Comparison of ENCODE assay signal across 25 cellular contexts in the genomic region with DNA sequence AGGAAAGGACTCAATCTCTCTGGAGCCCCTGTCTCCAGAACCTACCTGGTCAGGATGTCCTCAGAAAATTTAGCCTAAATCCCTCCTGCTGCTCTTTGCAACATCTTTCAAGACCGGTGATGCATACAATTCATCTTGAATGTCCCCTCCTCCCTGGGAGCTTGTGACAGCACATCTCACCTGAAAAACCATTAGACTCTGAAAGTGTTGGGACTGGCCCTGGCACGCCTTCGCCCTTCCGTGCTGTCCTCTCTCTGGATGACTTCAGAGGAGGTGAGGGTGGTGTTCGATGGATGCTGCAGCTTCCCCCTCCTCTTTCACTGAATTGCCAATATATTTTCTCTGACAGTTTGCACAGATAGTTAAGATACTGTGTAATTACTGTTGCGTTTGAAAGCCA.
"Had no signal": no experiment of that assay in that cellular context is flagged by ENCODE, and none has a peak within 500 bp of the region (broad histone marks: within the 10 kb centered on the region; RNA-seq: fewer than 3 reads in every experiment).

No MANE protein-coding gene starts in this region.

- H3K9me3 ChIP-seq: left ventricle myocardium inferior, mucosa of descending colon, ovary, right atrium auricular region, stomach, testis, thyroid gland, transverse colon, upper lobe of left lung, vagina had no signal

- FAIRE-seq: kidney had no signal

- H3K27ac ChIP-seq: left ventricle myocardium inferior, ovary, right atrium auricular region, skin epidermis, stomach, testis, thyroid gland, transverse colon, upper lobe of left lung, vagina had no signal

- ATAC-seq: left colon; mucosa of descending colon; naive thymus-derived CD4-positive, alpha-beta T cell; natural killer cell treated with Interleukin-12 subunit alpha and Interleukin-12 subunit beta and Interleukin-15 and Interleukin-18, amount 100 ng/mL, for 72 hours; sciatic nerve; stimulated activated naive B cell treated with anti-CD40 and anti-IgM and Interleukin-4, amounts not matched to agents 10 μg/mL and 1 μg/mL and 100 μg/mL, for 72 hours; stimulated activated naive CD8-positive, alpha-beta T cell treated with anti-CD3 and anti-CD28 coated beads, Interleukin-15, Interleukin-2, amounts not matched to agents 100 U/mL and 50 U/mL, for 24 hours had no signal

- H3K4me1 ChIP-seq: left ventricle myocardium inferior, right atrium auricular region, stomach, testis, thyroid gland, transverse colon, upper lobe of left lung, vagina had no signal

- H3K36me3 ChIP-seq: left ventricle myocardium inferior, ovary, right atrium auricular region, stomach, thyroid gland, transverse colon, upper lobe of left lung, vagina had no signal

- H3K27me3 ChIP-seq: ovary, testis, thyroid gland, upper lobe of left lung, vagina had no signal

- DNase-seq: hippocampal formation; kidney; left colon; left ventricle myocardium inferior; midbrain; mucosa of descending colon; naive thymus-derived CD4-positive, alpha-beta T cell; ovary; stimulated activated CD4-positive, alpha-beta T cell treated with anti-CD3 and anti-CD28 coated beads, Interleukin-12 subunit alpha, Interleukin-12 subunit beta, amount 100 ng/mL, for 4 hours; stimulated activated CD4-positive, alpha-beta T cell treated with anti-CD3 and anti-CD28 coated beads, Interleukin-15, amount 100 ng/mL, for 24 hours; stimulated activated CD4-positive, alpha-beta T cell treated with anti-CD3 and anti-CD28 coated beads, Interleukin-2, amount 100 ng/mL, for 24 hours; stimulated activated CD4-positive, alpha-beta T cell treated with anti-CD3 and anti-CD28 coated beads, Interleukin-4, amount 100 ng/mL, for 1 hour; stimulated activated naive B cell treated with anti-CD40 and anti-IgM and Interleukin-4, amounts not matched to agents 10 μg/mL and 1 μg/mL and 100 μg/mL, for 72 hours; stimulated activated naive CD8-positive, alpha-beta T cell treated with anti-CD3 and anti-CD28 coated beads, Interleukin-15, Interleukin-2, amounts not matched to agents 100 U/mL and 50 U/mL, for 24 hours; stomach; testis; thyroid gland; transverse colon; upper lobe of left lung had no signal

- H3K4me3 ChIP-seq: left ventricle myocardium inferior, lung, mucosa of descending colon, ovary, right atrium auricular region, skin epidermis, stomach, testis, thyroid gland, transverse colon, upper lobe of left lung, vagina had no signal
